24 cellular contexts compared by ENCODE assay signal in the genomic region with DNA sequence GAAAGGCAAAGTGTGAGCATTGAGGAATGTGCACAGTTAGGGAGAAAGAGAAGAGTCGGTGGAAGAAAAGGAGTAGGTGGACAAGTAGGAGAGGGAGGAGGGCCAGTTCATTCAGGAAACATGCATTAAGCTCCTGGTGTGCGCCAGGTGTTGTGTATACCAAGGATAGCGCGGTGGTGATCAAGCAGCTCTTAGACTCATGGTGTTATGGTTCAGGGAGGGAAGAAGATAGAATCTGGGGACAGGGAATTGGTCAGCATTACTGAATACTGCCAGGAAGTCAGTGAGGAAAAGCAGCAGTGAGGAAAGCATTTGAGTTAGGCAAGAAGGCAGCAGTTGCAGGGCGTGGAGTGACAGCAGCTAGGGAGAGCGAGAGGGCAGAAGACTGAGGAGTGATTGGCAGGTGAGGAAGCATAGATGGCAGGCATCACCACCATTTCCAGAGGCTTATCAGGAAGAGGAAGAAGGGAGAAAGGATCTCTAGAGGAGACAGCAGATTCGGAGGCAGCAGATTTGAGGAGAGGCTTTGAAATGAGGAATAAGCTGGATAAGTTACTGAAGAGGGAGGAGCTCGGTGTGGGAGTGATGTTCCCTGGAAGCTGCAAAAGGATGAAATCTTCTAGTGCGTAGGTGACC.
DNase-seq lines count a peak whose midpoint lies in the region; FAIRE-seq and TF ChIP-seq lines count a peak whose summit lies in the region.
"Had no signal": no experiment of that assay in that cellular context is flagged by ENCODE, and none has a peak within 500 bp of the region (broad histone marks: within the 10 kb centered on the region; RNA-seq: fewer than 3 reads in every experiment).

No MANE protein-coding gene starts in this region.

- H3K4ac ChIP-seq in H1 (replicated peaks; ENCODE audit: insufficient read length, low read depth, low read length) = no peak overlapping the region

- no peak overlapping the region for H4K5ac ChIP-seq in H1 (ENCODE audit: insufficient read length, low read depth, low read length)

- no peak overlapping the region for H2BK5ac ChIP-seq in H1 (ENCODE audit: low read depth, low read length)

- H3K14ac ChIP-seq in H1 (ENCODE audit: insufficient read length) = no peak overlapping the region

- H3K79me1 ChIP-seq in H1 (ENCODE audit: low read depth, low read length) = no peaks in the 10 kb centered on the region

- H3K23ac ChIP-seq in H1 (ENCODE audit: insufficient read length) = no peak overlapping the region

- H4K91ac ChIP-seq in H1 (replicated peaks; ENCODE audit: insufficient read length, low read length) = no peak overlapping the region

- DNase-seq in HEK293T (ENCODE audit: extremely low spot score) (no peak), H1 (ENCODE audit: low read depth in 1 of 2, low spot score in 2 of 2) (no peak), middle frontal gyrus (ENCODE audit: extremely low spot score, low spot score) (peak; percentile 48), superior temporal gyrus (ENCODE audit: extremely low spot score) (peak; percentile 52), NCI-H2029 (lab: John Stamatoyannopoulos, UW) (no peak), T-helper 2 cell (no peak), D721Med (ENCODE audit: insufficient read length, low spot score) (no peak)
- DNase-seq: CD8-positive, alpha-beta memory T cell; DMS153; DND-41; H7; NCI-H1092; NCI-H1417 treated with DMSO at 0.1 percent for 48 hours; NCI-H1694 treated with DMSO at 0.1 percent for 48 hours; NCI-H2171 treated with DMSO at 0.1 percent for 48 hours; NCI-H446; NCI-H524 treated with DMSO at 0.1 percent for 48 hours; NCI-H774; SIG-M5 had no signal

- H3K4me3 ChIP-seq in H1 (ENCODE audit: extremely low read depth in 1 of 4, insufficient read depth in 2 of 4, low read depth in 3 of 4, low read length in 4 of 4) = no peak overlapping the region
- H3K4me3 ChIP-seq: SK-N-MC had no signal

- no peak overlapping the region for H3K27ac ChIP-seq in H1 (ENCODE audit: low read depth, low read length)
- H3K27ac ChIP-seq: C4-2B, HL-60, SK-N-MC had no signal

- POLR2A ChIA-PET in HEK293T (lab: Yijun Ruan, JAX) (no interaction called here), H1 (lab: Charles Lee; ENCODE audit: partially characterized antibody) (no interaction called here)

- 0 out of 2 replicates have a peak overlapping the region, but pooled peaks have one; percentile 39 for H2AK5ac ChIP-seq in H1 (ENCODE audit: low read depth, low read length)

- H2AFZ ChIP-seq in H1 (ENCODE audit: low read length) = peak overlapping the region; percentile 22; the same call in 1 of the 2 replicates

- H3K18ac ChIP-seq in H1 (ENCODE audit: extremely low read depth, low read length) = no peak overlapping the region

- no peak for TF ChIP-seq RAD21 in H1 (IDR thresholded peaks at IDR 0.05 in 1 of 2, conservative IDR thresholded peaks at IDR 0.05 in 1 of 2; ENCODE audit: low read depth in 2 of 2, low read length in 2 of 2)

- H2BK12ac ChIP-seq in H1 (ENCODE audit: low read depth, low read length) = no peak overlapping the region

- no peaks in the 10 kb centered on the region for H3K4me1 ChIP-seq in H1 (replicated peaks in 1 of 4; ENCODE audit: control insufficient read depth in 3 of 4, insufficient read depth in 4 of 4, low read length in 3 of 4)

- H3K56ac ChIP-seq in H1 (replicated peaks; ENCODE audit: insufficient read length, low read depth, low read length) = peak overlapping the region; percentile 33

- no peaks in the 10 kb centered on the region for H3K27me3 ChIP-seq in H1 (replicated peaks in 1 of 4; ENCODE audit: control insufficient read depth in 3 of 4, extremely low read depth in 1 of 4, insufficient read depth in 3 of 4, low read length in 3 of 4)

- no peak overlapping the region for H2BK120ac ChIP-seq in H1 (replicated peaks; ENCODE audit: low read depth, low read length)

- no peak for TF ChIP-seq EP300 in H1 (IDR thresholded peaks at IDR 0.05; ENCODE audit: borderline replicate concordance in 1 of 2, low read depth in 2 of 2, low read length in 2 of 2)

- H3K23me2 ChIP-seq in H1 (ENCODE audit: low read depth, low read length) = no peaks in the 10 kb centered on the region

- CTCF ChIA-PET in HEK293T (lab: Yijun Ruan, JAX) (no interaction called here), H1 (lab: Charles Lee; ENCODE audit: partially characterized antibody) (interaction anchor here (0.6 to 1.2 kb wide), 5 partner anchors 23 to 209 kb away, joined by 3 read pairs; no protein-coding TSS in a partner anchor)

- no peaks in the 10 kb centered on the region for H4K20me1 ChIP-seq in H1 (replicated peaks in 1 of 2; ENCODE audit: control insufficient read depth in 1 of 2, insufficient read depth in 2 of 2, low read length in 2 of 2)

- H3K9me3 ChIP-seq in H1 (ENCODE audit: insufficient read depth in 2 of 2, low read depth in 1 of 2, low read length in 1 of 2) = no peaks in the 10 kb centered on the region

- no peaks in the 10 kb centered on the region for H3K36me3 ChIP-seq in H1 (ENCODE audit: control insufficient read depth in 2 of 4, insufficient read depth in 4 of 4, low read length in 3 of 4)

- no peak overlapping the region for H2BK20ac ChIP-seq in H1 (ENCODE audit: low read length)

- no peak overlapping the region for H3K4me2 ChIP-seq in H1 (ENCODE audit: insufficient read depth in 1 of 2, low read depth in 2 of 2, low read length in 2 of 2)

- no peaks in the 10 kb centered on the region for H3K79me2 ChIP-seq in H1 (ENCODE audit: control insufficient read depth in 1 of 2, insufficient read depth in 2 of 2, low read length in 2 of 2)

- no peak for FAIRE-seq in H1 (lab: Jason Lieb, UNC)
- no peak for FAIRE-seq in D721Med (lab: Jason Lieb, UNC)
- FAIRE-seq: GM12892, RCC 7860 had no signal

- 91% methylated on average over 9 of the region's 9 CpGs; no CpG with 5 or more reads in 1 of the 2 experiments for WGBS in H1 (ENCODE audit: extremely low coverage in 1 of 2, insufficient coverage in 1 of 2, insufficient read length in 1 of 2, insufficient replicate concordance in 2 of 2, low coverage in 1 of 2, low lambda C conversion rate in 2 of 2, missing lambda C conversion rate in 1 of 2), 2 experiments

- TF ChIP-seq POLR2A in H1 (IDR thresholded peaks at IDR 0.05; ENCODE audit: control extremely low read depth in 1 of 2, low read depth in 2 of 2, low read length in 2 of 2) = no peak

- H3K9ac ChIP-seq in H1 (replicated peaks in 1 of 4; ENCODE audit: extremely low read depth in 1 of 4, low read depth in 3 of 4, low read length in 3 of 4) = no peak overlapping the region

- H4K8ac ChIP-seq in H1 (ENCODE audit: extremely low read depth, insufficient read depth, low read length) = no peak overlapping the region

- H2BK15ac ChIP-seq in H1 (ENCODE audit: low read length) = 0 out of 2 replicates have a peak overlapping the region, but pooled peaks have one; percentile 77

- TF ChIP-seq CTCF in H1 (IDR thresholded peaks at IDR 0.05; ENCODE audit: control extremely low read depth in 1 of 3, insufficient read depth in 1 of 3, low read depth in 1 of 3, low read length in 3 of 3) = no peak
- no peak for TF ChIP-seq CTCF in D721Med (IDR thresholded peaks at IDR 0.05; ENCODE audit: insufficient read depth, missing control alignments)

TF ChIP-seq in HEK293T, 16 proteins besides CTCF, POLR2A, EP300 and RAD21:
- no peak for TF ChIP-seq ARNT (IDR thresholded peaks at IDR 0.05)
- no peak for TF ChIP-seq SUZ12 (IDR thresholded peaks at IDR 0.05)
- TF ChIP-seq, protein P1, sequence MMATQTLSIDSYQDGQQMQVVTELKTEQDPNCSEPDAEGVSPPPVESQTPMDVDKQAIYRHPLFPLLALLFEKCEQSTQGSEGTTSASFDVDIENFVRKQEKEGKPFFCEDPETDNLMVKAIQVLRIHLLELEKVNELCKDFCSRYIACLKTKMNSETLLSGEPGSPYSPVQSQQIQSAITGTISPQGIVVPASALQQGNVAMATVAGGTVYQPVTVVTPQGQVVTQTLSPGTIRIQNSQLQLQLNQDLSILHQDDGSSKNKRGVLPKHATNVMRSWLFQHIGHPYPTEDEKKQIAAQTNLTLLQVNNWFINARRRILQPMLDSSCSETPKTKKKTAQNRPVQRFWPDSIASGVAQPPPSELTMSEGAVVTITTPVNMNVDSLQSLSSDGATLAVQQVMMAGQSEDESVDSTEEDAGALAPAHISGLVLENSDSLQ (IDR thresholded peaks at IDR 0.05) = peak; percentile 31; the same call in 1 of the 2 replicates
- TF ChIP-seq NFRKB (IDR thresholded peaks at IDR 0.05) = no peak
- no peak for TF ChIP-seq FOXA1 (IDR thresholded peaks at IDR 0.05)
- no peak for TF ChIP-seq L3MBTL2 (conservative IDR thresholded peaks at IDR 0.05)
- no peak for TF ChIP-seq BHLHE40 (IDR thresholded peaks at IDR 0.05; ENCODE audit: borderline replicate concordance)
- no peak for TF ChIP-seq TARDBP (IDR thresholded peaks at IDR 0.05)

TF ChIP-seq in H1, 55 proteins besides CTCF, POLR2A, EP300 and RAD21 (continues in another document):
- TF ChIP-seq, protein P2, sequence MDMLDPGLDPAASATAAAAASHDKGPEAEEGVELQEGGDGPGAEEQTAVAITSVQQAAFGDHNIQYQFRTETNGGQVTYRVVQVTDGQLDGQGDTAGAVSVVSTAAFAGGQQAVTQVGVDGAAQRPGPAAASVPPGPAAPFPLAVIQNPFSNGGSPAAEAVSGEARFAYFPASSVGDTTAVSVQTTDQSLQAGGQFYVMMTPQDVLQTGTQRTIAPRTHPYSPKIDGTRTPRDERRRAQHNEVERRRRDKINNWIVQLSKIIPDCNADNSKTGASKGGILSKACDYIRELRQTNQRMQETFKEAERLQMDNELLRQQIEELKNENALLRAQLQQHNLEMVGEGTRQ (IDR thresholded peaks at IDR 0.05; ENCODE audit: low read length) = no peak
- TF ChIP-seq SRF (IDR thresholded peaks at IDR 0.05; ENCODE audit: low read depth, low read length) = no peak
- TF ChIP-seq SUZ12 (IDR thresholded peaks at IDR 0.05; ENCODE audit: low read length) = no peak
- no peak for TF ChIP-seq EGR1 (IDR thresholded peaks at IDR 0.05; ENCODE audit: borderline replicate concordance, low read depth, low read length)
- TF ChIP-seq TBP (IDR thresholded peaks at IDR 0.05; ENCODE audit: low read depth, low read length) = no peak
- no peak for TF ChIP-seq PHF8 (conservative IDR thresholded peaks at IDR 0.05; ENCODE audit: low read depth, low read length)
- no peak for TF ChIP-seq SP1 (IDR thresholded peaks at IDR 0.05; ENCODE audit: low read depth, low read length)
- TF ChIP-seq CHD1 (IDR thresholded peaks at IDR 0.05; ENCODE audit: low read depth, low read length) = no peak
- TF ChIP-seq KDM1A (IDR thresholded peaks at IDR 0.05; ENCODE audit: borderline replicate concordance, low read length) = no peak
- no peak for TF ChIP-seq TEAD4 (IDR thresholded peaks at IDR 0.05; ENCODE audit: low read depth, low read length)
- TF ChIP-seq CTBP2 (IDR thresholded peaks at IDR 0.05; ENCODE audit: borderline replicate concordance, insufficient read depth, insufficient read length, low read length) = no peak
- no peak for TF ChIP-seq SIX5 (IDR thresholded peaks at IDR 0.05; ENCODE audit: low read depth, low read length)
- TF ChIP-seq TAF1 (IDR thresholded peaks at IDR 0.05; ENCODE audit: low read depth, low read length) = no peak

Comparison
In these comparisons a context has a peak if more than half of its experiments do, and no peak if none do; other contexts are left out.
1. DNase-seq: peak in middle frontal gyrus (single experiment) and superior temporal gyrus (single experiment); none in HEK293T (single experiment), H1 (0 of 2), NCI-H2029 (single experiment), T-helper 2 cell (0 of 5) and D721Med (single experiment).